27 cellular contexts compared by ENCODE assay signal in the genomic region with DNA sequence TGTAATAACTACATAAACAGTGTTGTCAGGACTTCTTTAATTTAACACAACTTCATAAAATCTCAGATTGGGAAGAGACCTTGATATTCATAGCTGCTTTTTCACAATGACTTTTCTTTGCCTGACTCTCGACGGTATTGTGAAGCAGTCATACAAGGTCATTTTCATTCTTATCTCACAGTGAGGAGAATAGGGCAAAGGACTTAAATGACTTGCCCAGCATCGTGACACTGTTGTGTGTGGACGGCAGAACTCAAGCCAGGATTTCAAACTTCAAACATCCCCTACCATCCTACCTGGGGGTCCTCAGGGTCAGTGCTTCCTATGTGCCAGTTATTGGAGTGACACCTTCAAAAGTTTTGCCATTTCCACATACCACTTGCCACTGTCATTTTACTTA.
"Had no signal": no experiment of that assay in that cellular context is flagged by ENCODE, and none has a peak within 500 bp of the region (broad histone marks: within the 10 kb centered on the region; RNA-seq: fewer than 3 reads in every experiment).

No MANE protein-coding gene starts in this region.

- H3K4me2 ChIP-seq: neural progenitor cell had no signal

- H3K4me3 ChIP-seq: coronary artery, dorsolateral prefrontal cortex, esophagus squamous epithelium, heart right ventricle, left lung, neural progenitor cell, right lobe of liver, suprapubic skin, transverse colon, upper lobe of right lung, uterus had no signal

- H3K27me3 ChIP-seq: neural progenitor cell, right lobe of liver, suprapubic skin, transverse colon, upper lobe of right lung, uterus had no signal

- ATAC-seq: heart right ventricle; left cardiac atrium; left lung; stimulated activated naive CD8-positive, alpha-beta T cell treated with anti-CD3 and anti-CD28 coated beads, Interleukin-15, amount 100 ng/mL, for 72 hours; upper lobe of right lung had no signal

- H3K36me3 ChIP-seq: esophagus squamous epithelium, heart right ventricle, left lung, neural progenitor cell, right lobe of liver, suprapubic skin, transverse colon, upper lobe of right lung, uterus had no signal

- DNase-seq: dorsolateral prefrontal cortex; effector CD4-positive, alpha-beta T cell; esophagus squamous epithelium; foreskin melanocyte; glutamatergic neuron; heart right ventricle; hippocampal formation; left cardiac atrium; left lung; mesendoderm; midbrain; naive thymus-derived CD4-positive, alpha-beta T cell; right lobe of liver; small intestine; stimulated activated CD4-positive, alpha-beta T cell treated with anti-CD3 and anti-CD28 coated beads, Interleukin-15, amount 100 ng/mL, for 24 hours; stimulated activated CD4-positive, alpha-beta T cell treated with anti-CD3 and anti-CD28 coated beads, Interleukin-2, amount 100 ng/mL, for 48 hours; stimulated activated naive CD4-positive, alpha-beta T cell; stimulated activated naive CD8-positive, alpha-beta T cell treated with anti-CD3 and anti-CD28 coated beads, Interleukin-15, amount 100 ng/mL, for 72 hours; transverse colon; upper lobe of right lung; uterus had no signal

- H3K36me3 Mint-ChIP-seq: neural progenitor cell had no signal

- H3K27ac ChIP-seq: coronary artery, dorsolateral prefrontal cortex, esophagus squamous epithelium, heart right ventricle, left lung, neural progenitor cell, parathyroid adenoma, right lobe of liver, suprapubic skin, transverse colon, upper lobe of right lung had no signal

- H3K4me3 Mint-ChIP-seq: naive thymus-derived CD4-positive, alpha-beta T cell; nephron; neural progenitor cell; stimulated activated naive CD8-positive, alpha-beta T cell treated with anti-CD3 and anti-CD28 coated beads, Interleukin-15, amount 100 ng/mL, for 72 hours had no signal

- H3K27me3 Mint-ChIP-seq: stimulated activated naive CD8-positive, alpha-beta T cell treated with anti-CD3 and anti-CD28 coated beads, Interleukin-15, amount 100 ng/mL, for 72 hours had no signal

- H2AFZ ChIP-seq: neural progenitor cell, parathyroid adenoma had no signal

- H3K9ac ChIP-seq: neural progenitor cell, parathyroid adenoma had no signal

- H3K4me1 ChIP-seq: neural progenitor cell, parathyroid adenoma, right lobe of liver had no signal

- H3K79me2 ChIP-seq: parathyroid adenoma had no signal

- H3K27ac Mint-ChIP-seq: neural progenitor cell; progenitor cell of endocrine pancreas; stimulated activated naive CD8-positive, alpha-beta T cell treated with anti-CD3 and anti-CD28 coated beads, Interleukin-15, amount 100 ng/mL, for 72 hours had no signal

- H3K9me3 ChIP-seq: esophagus squamous epithelium, heart right ventricle, left lung, right lobe of liver, suprapubic skin, transverse colon, upper lobe of right lung, uterus had no signal
